8 cellular contexts compared by ENCODE assay signal in the genomic region with DNA sequence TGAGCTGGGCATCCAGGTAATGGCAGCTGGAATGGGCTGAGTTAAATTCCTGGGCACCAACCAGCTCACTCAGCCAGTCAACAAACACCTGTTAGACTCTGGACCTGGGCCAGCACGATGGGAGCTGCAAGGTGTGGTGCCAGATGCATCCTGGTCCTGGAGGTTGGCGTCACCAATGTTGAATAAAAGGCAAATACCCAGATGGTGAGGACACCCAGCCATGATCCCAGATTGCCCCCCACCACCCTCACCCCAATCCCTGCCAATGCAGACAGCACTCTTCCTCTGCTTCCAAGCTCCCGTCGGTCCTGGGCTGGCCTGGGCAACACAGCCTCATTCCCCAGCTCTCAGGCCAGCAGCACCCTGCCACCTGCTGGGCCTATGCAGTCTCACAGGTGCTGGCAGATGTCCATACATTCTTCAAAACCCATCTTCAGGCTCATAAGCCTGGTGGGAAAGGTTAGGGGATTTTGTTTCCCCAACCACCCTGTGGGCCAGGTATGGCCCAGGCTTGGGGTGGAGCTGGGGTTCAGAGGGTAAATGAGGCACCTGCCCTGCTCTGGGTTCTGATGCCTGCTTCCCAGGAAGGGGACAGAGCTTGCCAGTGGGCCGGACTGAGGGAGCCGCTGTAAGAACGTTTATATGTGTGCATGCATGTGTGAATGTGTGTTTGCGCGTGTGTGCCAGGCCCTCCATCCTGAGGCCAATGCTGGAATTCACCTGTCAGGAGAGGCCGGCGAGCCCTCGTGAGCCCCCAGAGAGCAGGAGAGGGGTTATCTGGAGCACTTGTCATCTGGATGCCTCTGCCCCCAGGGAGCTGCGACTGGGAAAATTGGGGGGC. TPM values are rescaled to one million over a fixed set of nuclear protein-coding genes. Genes with fewer than 3 reads are reported as not detected.
DNase-seq lines count a peak whose midpoint lies in the region; ATAC-seq and TF ChIP-seq lines count a peak whose summit lies in the region.

No MANE protein-coding gene starts in this region.

- no peaks in the 10 kb centered on the region for H3K9me3 ChIP-seq in thoracic aorta

- TF ChIP-seq CTCF in foreskin keratinocyte (conservative IDR thresholded peaks at IDR 0.05) (peak; percentile 76), thoracic aorta (IDR thresholded peaks at IDR 0.05) (peak; percentile 22)

- no peak overlapping the region for H3K27ac ChIP-seq in foreskin keratinocyte
- no peak overlapping the region for H3K27ac ChIP-seq in thoracic aorta

- H3K36me3 ChIP-seq in thoracic aorta, result peaks cover 11% of the 10 kb centered on the region

- DNase-seq in Daoy (ENCODE audit: low read depth) (peak; percentile 65), KBM-7 (peak; percentile 54), SHP77 treated with DMSO at 0.1 percent for 48 hours (lab: John Stamatoyannopoulos, UW) (peak; percentile 64), foreskin keratinocyte (peak in 1 of 2 donors; percentile 48), thoracic aorta (ENCODE audit: low spot score) (no peak), occipital lobe (lab: John Stamatoyannopoulos, UW) (no peak)
- DNase-seq in activated naive CD4-positive, alpha-beta T cell treated with Interleukin-2 at 50 U/mL for 16 hours, result no peak

- no peak overlapping the region for H3K4me3 ChIP-seq in thoracic aorta

- H3K27me3 ChIP-seq in foreskin keratinocyte (peaks cover 12% of the 10 kb centered on the region), thoracic aorta (replicated peaks; ENCODE audit: insufficient read depth) (no peaks in the 10 kb centered on the region)

- ATAC-seq in foreskin keratinocyte (peak; percentile 59), thoracic aorta (ENCODE audit: insufficient number of reproducible peaks, low FRiP score, low read depth) (no peak), HG02610 (IDR thresholded peaks at IDR 0.05; ENCODE audit: unreplicated experiment) (no peak)

- H3K4me1 ChIP-seq in foreskin keratinocyte (no peaks in the 10 kb centered on the region), thoracic aorta (ENCODE audit: control insufficient read depth in 1 of 2, low read depth in 2 of 2) (peaks cover 5 to 28% of the 10 kb centered on the region in 2 donors)

- in situ Hi-C loops in KBM-7 (cut with MboI; ENCODE audit: low pct_unique_long_range_greater_than_20kb, low sequenced_read_pairs), result no loop called here

RNA-seq across cellular contexts. Expression of gene LGMN, which starts 58.0 kb away (rescaled TPM):
- total RNA-seq in Daoy (2014; rRNA removed; shearing (Covaris generic)), result 66.5 and 92.5 TPM in 2 replicates
- total RNA-seq in foreskin keratinocyte (45.6 and 46.3 TPM in 2 replicates), thoracic aorta (100 to 1,000 TPM in 1 of 2 donors, 10 to 100 TPM in 1; 83.6 to 167 TPM), occipital lobe (23.6 TPM)
- polyA plus RNA-seq in foreskin keratinocyte, result 39.5 and 40.8 TPM in 2 replicates

Comparison
In these comparisons a context has a peak if more than half of its experiments do, and no peak if none do; other contexts are left out.
1. DNase-seq: peak in Daoy (single experiment), KBM-7 (single experiment) and SHP77 treated with DMSO at 0.1 percent for 48 hours (single experiment); none in thoracic aorta (single experiment), occipital lobe (single experiment) and activated naive CD4-positive, alpha-beta T cell treated with Interleukin-2 at 50 U/mL for 16 hours (single experiment).